19 cellular contexts compared by ENCODE assay signal in genomic region chr19:58020985-58021384, GRCh38. TPM values are rescaled to one million over a fixed set of nuclear protein-coding genes. Genes with fewer than 3 reads are reported as not detected.
DNase-seq lines count a peak whose midpoint lies in the region; ATAC-seq and TF ChIP-seq lines count a peak whose summit lies in the region.
"Had no signal": no experiment of that assay in that cellular context is flagged by ENCODE, and none has a peak within 500 bp of the region (broad histone marks: within the 10 kb centered on the region; RNA-seq: fewer than 3 reads in every experiment).

No MANE protein-coding gene starts in this region.

- peaks cover 5% of the 10 kb centered on the region for H3K36me3 Mint-ChIP-seq in mesothelial cell of epicardium
- H3K36me3 Mint-ChIP-seq: CD14-positive monocyte had no signal

- no peak overlapping the region for H3K4me3 Mint-ChIP-seq in mesothelial cell of epicardium
- H3K4me3 Mint-ChIP-seq: CD14-positive monocyte; CD8-positive, alpha-beta T cell; H9 had no signal

- no peak overlapping the region for H3K27ac Mint-ChIP-seq in mesothelial cell of epicardium
- H3K27ac Mint-ChIP-seq: CD14-positive monocyte; CD8-positive, alpha-beta T cell; H9; IgD-negative memory B cell had no signal

- no peaks in the 10 kb centered on the region for H3K27me3 Mint-ChIP-seq in mesothelial cell of epicardium (ENCODE audit: low read depth)
- H3K27me3 Mint-ChIP-seq: IgD-negative memory B cell had no signal

- TF ChIP-seq CTCF in mesothelial cell of epicardium (IDR thresholded peaks at IDR 0.05; ENCODE audit: unreplicated experiment) = no peak

- peaks cover 39% of the 10 kb centered on the region for H3K9me3 Mint-ChIP-seq in mesothelial cell of epicardium

- peak; percentile 41 for DNase-seq in NCI-H2227 (lab: John Stamatoyannopoulos, UW; ENCODE audit: unreplicated experiment)
- no peak for DNase-seq in NCI-H2227 treated with DMSO at 0.1 percent for 48 hours (lab: John Stamatoyannopoulos, UW)
- DNase-seq in NCI-H69 (lab: John Stamatoyannopoulos, UW) = peak; percentile 9
- peak; percentile 56 for DNase-seq in middle frontal gyrus (ENCODE audit: extremely low spot score, low spot score)
- no peak for DNase-seq in NCI-H524 treated with DMSO at 0.1 percent for 48 hours (lab: John Stamatoyannopoulos, UW)
- DNase-seq in mesothelial cell of epicardium (ENCODE audit: low spot score in 2 of 2, unreplicated experiment in 2 of 2) = no peak
- DNase-seq: BE2C; CD8-positive, alpha-beta T cell; COR-L47; DMS79; GM23248; H9; KG1 had no signal

- no peaks in the 10 kb centered on the region for H3K4me1 Mint-ChIP-seq in mesothelial cell of epicardium
- H3K4me1 Mint-ChIP-seq: H9, IgD-negative memory B cell had no signal

- no peak for ATAC-seq in GM18907 (IDR thresholded peaks at IDR 0.05; ENCODE audit: unreplicated experiment)
- ATAC-seq: GM12878 had no signal

RNA-seq across cellular contexts. Expression of gene ZSCAN1, which starts 12.8 kb away (rescaled TPM):
- 1.7 to 3.5 TPM (median 2.9 TPM) in 3 replicates for total RNA-seq in mesothelial cell of epicardium
- total RNA-seq: CD8-positive, alpha-beta T cell; G401; GM12878; GM23248; HT1080 had no signal

RNA-seq across cellular contexts. Expression of gene ZNF606, which starts 18.4 kb away (rescaled TPM):
- 41.8 to 46.2 TPM (median 45.4 TPM) in 3 replicates for total RNA-seq in mesothelial cell of epicardium

RNA-seq across cellular contexts. Expression of gene ZNF135, which starts 38.1 kb away (rescaled TPM):
- 11.6 to 12.5 TPM (median 12.3 TPM) in 3 replicates for total RNA-seq in mesothelial cell of epicardium
- total RNA-seq: G401, GM12878, HT1080 had no signal

RNA-seq across cellular contexts. Expression of gene C19orf18, which starts 46.7 kb away (rescaled TPM):
- 2.7 to 4.1 TPM (median 3.3 TPM) in 3 replicates for total RNA-seq in mesothelial cell of epicardium
- total RNA-seq: G401, GM12878, GM23248, HT1080 had no signal

Comparison
In these comparisons a context has a peak if more than half of its experiments do, and no peak if none do; other contexts are left out.
1. DNase-seq: peak in NCI-H2227 (single experiment), NCI-H69 (single experiment) and middle frontal gyrus (single experiment); none in NCI-H2227 treated with DMSO at 0.1 percent for 48 hours (single experiment), NCI-H524 treated with DMSO at 0.1 percent for 48 hours (single experiment) and mesothelial cell of epicardium (0 of 2).